In the genomic region with DNA sequence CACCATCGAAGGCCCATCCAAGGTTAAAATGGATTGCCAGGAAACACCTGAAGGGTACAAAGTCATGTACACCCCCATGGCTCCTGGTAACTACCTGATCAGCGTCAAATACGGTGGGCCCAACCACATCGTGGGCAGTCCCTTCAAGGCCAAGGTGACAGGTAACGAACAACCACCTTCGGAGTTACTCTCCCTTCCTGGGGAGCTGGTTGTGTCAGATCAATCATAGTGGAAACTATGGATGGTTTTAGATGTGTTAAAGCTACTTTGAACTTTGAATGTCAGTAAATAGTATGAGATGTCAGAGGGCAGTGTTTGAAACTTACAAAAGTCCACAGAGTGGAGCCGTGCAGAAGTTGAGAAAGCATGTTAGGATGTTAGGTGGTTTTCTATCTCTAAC, we compare ENCODE assay signal across 19 cellular contexts. TPM values are rescaled to one million over a fixed set of nuclear protein-coding genes. Genes with fewer than 3 reads are reported as not detected.
"Had no signal": no experiment of that assay in that cellular context is flagged by ENCODE, and none has a peak within 500 bp of the region (broad histone marks: within the 10 kb centered on the region; RNA-seq: fewer than 3 reads in every experiment).

No MANE protein-coding gene starts in this region.

- H3K27ac ChIP-seq: brain microvascular endothelial cell, lower lobe of right lung, neutrophil, suprapubic skin had no signal

- DNase-seq: activated CD4-positive, alpha-beta T cell treated with anti-CD3 and anti-CD28 coated beads for 1 hour; activated CD4-positive, alpha-beta T cell treated with anti-CD3 and anti-CD28 coated beads, Interleukin-2, amount 50 U/mL, for 48 hours; activated CD8-positive, alpha-beta memory T cell treated with anti-CD3 and anti-CD28 coated beads, Interleukin-2, amount 10 ng/mL, durations not matched to agents 7 days and 5 days; activated effector memory CD4-positive, alpha-beta T cell treated with anti-CD3 and anti-CD28 coated beads, Interleukin-2, amount 50 U/mL, for 16 hours; activated T-cell treated with anti-CD3 and anti-CD28 coated beads, Interleukin-2, amount 50 U/mL, for 24 hours; amniotic stem cell; brain microvascular endothelial cell; cerebellar nuclear complex; endodermal cell; erythroblast; lower lobe of right lung; stimulated activated naive CD4-positive, alpha-beta T cell treated with Interleukin-2 at 50 U/mL for 16 hours had no signal

- H3K27ac Mint-ChIP-seq: activated CD8-positive, alpha-beta memory T cell treated with anti-CD3 and anti-CD28 coated beads, Interleukin-2, amount 10 ng/mL, durations not matched to agents 7 days and 5 days; activated T-cell treated with anti-CD3 and anti-CD28 coated beads, Interleukin-2, amount 50 U/mL, for 24 hours; endodermal cell; mesothelial cell of epicardium; T-helper 2 cell treated with Interferon-gamma antibody and Interleukin-4, amounts not matched to agents 5 μg/mL and 100 μg/mL, for 36 hours had no signal

- H3K9me3 Mint-ChIP-seq: activated naive CD4-positive, alpha-beta T cell treated with anti-CD3 and anti-CD28 coated beads, Interleukin-2, amount 50 U/mL, for 72 hours; activated T-cell treated with anti-CD3 and anti-CD28 coated beads, Interleukin-2, amount 50 U/mL, for 24 hours; endodermal cell; mesothelial cell of epicardium; T-helper 2 cell treated with Interferon-gamma antibody and Interleukin-4, amounts not matched to agents 5 μg/mL and 100 μg/mL, for 36 hours had no signal

- H3K9me3 ChIP-seq: lower lobe of right lung, neutrophil, suprapubic skin had no signal

- H3K27me3 Mint-ChIP-seq: activated CD8-positive, alpha-beta memory T cell treated with anti-CD3 and anti-CD28 coated beads, Interleukin-2, amount 10 ng/mL, durations not matched to agents 7 days and 5 days; activated T-cell treated with anti-CD3 and anti-CD28 coated beads, Interleukin-2, amount 50 U/mL, for 24 hours had no signal

- H3K36me3 Mint-ChIP-seq: activated CD8-positive, alpha-beta memory T cell treated with anti-CD3 and anti-CD28 coated beads, Interleukin-2, amount 10 ng/mL, durations not matched to agents 7 days and 5 days; activated naive CD4-positive, alpha-beta T cell treated with anti-CD3 and anti-CD28 coated beads, Interleukin-2, amount 50 U/mL, for 72 hours had no signal

- H3K27me3 ChIP-seq: brain microvascular endothelial cell, neutrophil, suprapubic skin had no signal

- H3K4me1 Mint-ChIP-seq: activated CD8-positive, alpha-beta memory T cell treated with anti-CD3 and anti-CD28 coated beads, Interleukin-2, amount 10 ng/mL, durations not matched to agents 7 days and 5 days had no signal

- ATAC-seq: activated CD8-positive, alpha-beta memory T cell treated with anti-CD3 and anti-CD28 coated beads, Interleukin-2, amount 10 ng/mL, durations not matched to agents 7 days and 5 days; activated naive CD4-positive, alpha-beta T cell treated with anti-CD3 and anti-CD28 coated beads, Interleukin-2, amount 50 U/mL, for 72 hours; lower lobe of right lung had no signal

- H3K36me3 ChIP-seq: neutrophil had no signal

- H3K4me3 Mint-ChIP-seq: activated CD8-positive, alpha-beta memory T cell treated with anti-CD3 and anti-CD28 coated beads, Interleukin-2, amount 10 ng/mL, durations not matched to agents 7 days and 5 days; activated T-cell treated with anti-CD3 and anti-CD28 coated beads, Interleukin-2, amount 50 U/mL, for 24 hours; endodermal cell; mesothelial cell of epicardium; T-helper 2 cell treated with Interferon-gamma antibody and Interleukin-4, amounts not matched to agents 5 μg/mL and 100 μg/mL, for 36 hours had no signal

- H3K4me3 ChIP-seq: lower lobe of right lung, suprapubic skin had no signal

- FAIRE-seq: keratinocyte, urothelium cell line had no signal

RNA-seq across cellular contexts. Expression of a gene that starts 42.3 kb away (rescaled TPM):
- total RNA-seq: activated CD8-positive, alpha-beta memory T cell treated with anti-CD3 and anti-CD28 coated beads, Interleukin-2, amount 10 ng/mL, durations not matched to agents 7 days and 5 days; activated naive CD4-positive, alpha-beta T cell treated with anti-CD3 and anti-CD28 coated beads, Interleukin-2, amount 50 U/mL, for 72 hours; endodermal cell had no signal
